Comparison of ENCODE assay signal across 8 cellular contexts in genomic region chr3:2921903-2922302, GRCh38.
DNase-seq lines count a peak whose midpoint lies in the region; ATAC-seq and TF ChIP-seq lines count a peak whose summit lies in the region.

No MANE protein-coding gene starts in this region.

- H3K9me3 Mint-ChIP-seq in immature natural killer cell = no peaks in the 10 kb centered on the region

- H3K9me3 ChIP-seq in DND-41 (ENCODE audit: insufficient read depth, low read length, severe bottlenecking) (no peaks in the 10 kb centered on the region), hepatocyte (ENCODE audit: low read depth) (no peaks in the 10 kb centered on the region)

- no peaks in the 10 kb centered on the region for H3K4me1 Mint-ChIP-seq in immature natural killer cell

- H3K27ac Mint-ChIP-seq in immature natural killer cell = no peak overlapping the region

- H3K36me3 Mint-ChIP-seq in immature natural killer cell = no peaks in the 10 kb centered on the region

- TF ChIP-seq CTCF in DND-41 (IDR thresholded peaks at IDR 0.05; ENCODE audit: borderline replicate concordance, extremely low read depth, low read length, poor library complexity, severe bottlenecking) (peak; percentile 43), hepatocyte (IDR thresholded peaks at IDR 0.05; ENCODE audit: poor library complexity) (peak; percentile 72)

- DNase-seq in DND-41 (no peak), RKO (ENCODE audit: low spot score) (peak; percentile 61), hepatocyte (ENCODE audit: low spot score) (peak; percentile 59), glomerular visceral epithelial cell (ENCODE audit: extremely low spot score) (no peak), occipital lobe (lab: John Stamatoyannopoulos, UW) (no peak), immature natural killer cell (no peak)

- no peaks in the 10 kb centered on the region for H3K27me3 ChIP-seq in DND-41 (ENCODE audit: insufficient read depth, low read length, poor library complexity)
- no peaks in the 10 kb centered on the region for H3K27me3 ChIP-seq in hepatocyte

- H3K79me2 ChIP-seq in DND-41 (ENCODE audit: insufficient read depth, low read length) (no peaks in the 10 kb centered on the region), hepatocyte (no peaks in the 10 kb centered on the region)

- peaks cover 0 to 3% (median 3%) of the 10 kb centered on the region in 3 donors for H3K27me3 Mint-ChIP-seq in immature natural killer cell (ENCODE audit: low read depth in 3 of 3)

- H2AFZ ChIP-seq in DND-41 (ENCODE audit: low read depth, low read length) (no peak overlapping the region), hepatocyte (no peak overlapping the region)

- H3K9ac ChIP-seq in DND-41 (ENCODE audit: low read depth, low read length) = no peak overlapping the region

- H3K4me1 ChIP-seq in DND-41 (ENCODE audit: insufficient read depth, low read length) (no peaks in the 10 kb centered on the region), hepatocyte (ENCODE audit: insufficient read depth) (no peaks in the 10 kb centered on the region)

- no peak overlapping the region for H3K4me3 Mint-ChIP-seq in immature natural killer cell

- no peak overlapping the region for H3K4me2 ChIP-seq in DND-41 (ENCODE audit: insufficient read depth, low read length)
- no peak overlapping the region for H3K4me2 ChIP-seq in hepatocyte

- H3K4me3 ChIP-seq in DND-41 (ENCODE audit: low read depth in 1 of 2, low read length in 2 of 2) (no peak overlapping the region), hepatocyte (no peak overlapping the region)

- WGBS in hepatocyte (ENCODE audit: low lambda C conversion rate, missing lambda C conversion rate) = 74% methylated on average over 1 of the region's 1 CpG

- ATAC-seq in DND-41 (ENCODE audit: insufficient read depth, low read depth) = 0 out of 3 replicates have a peak, but pooled peaks have one; percentile 40
- peak; percentile 61 for ATAC-seq in GM19455 (IDR thresholded peaks at IDR 0.05; ENCODE audit: unreplicated experiment)
- ATAC-seq in HG03520 (IDR thresholded peaks at IDR 0.05; ENCODE audit: unreplicated experiment) = peak; percentile 81

- no peak overlapping the region for H3K27ac ChIP-seq in DND-41 (ENCODE audit: low read length)
- no peak overlapping the region for H3K27ac ChIP-seq in hepatocyte

- no peaks in the 10 kb centered on the region for H3K9me2 ChIP-seq in hepatocyte (replicated peaks; ENCODE audit: insufficient read depth)

- no peaks in the 10 kb centered on the region for H4K20me1 ChIP-seq in DND-41 (ENCODE audit: insufficient read depth, low read length)
- no peaks in the 10 kb centered on the region for H4K20me1 ChIP-seq in hepatocyte (ENCODE audit: insufficient read depth, poor library complexity, severe bottlenecking)

- H3K36me3 ChIP-seq in DND-41 (ENCODE audit: insufficient read depth, low read length) (no peaks in the 10 kb centered on the region), hepatocyte (replicated peaks; ENCODE audit: insufficient read depth, low read depth) (no peaks in the 10 kb centered on the region)

Comparison
In these comparisons a context has a peak if more than half of its experiments do, and no peak if none do; other contexts are left out.
1. DNase-seq: peak in RKO (single experiment) and hepatocyte (single experiment); none in DND-41 (single experiment), glomerular visceral epithelial cell (single experiment), occipital lobe (single experiment) and immature natural killer cell (0 of 3).
2. Peak in every context shown above with its lines, with median percentiles within 50 percentile points of each other: ATAC-seq.